In genomic region chr9:81589819-81590218, GRCh38 we compare ENCODE assay signal across 22 cellular contexts.
"Had no signal": no experiment of that assay in that cellular context is flagged by ENCODE, and none has a peak within 500 bp of the region (broad histone marks: within the 10 kb centered on the region; RNA-seq: fewer than 3 reads in every experiment).

No MANE protein-coding gene starts in this region.

- H3K9me3 ChIP-seq: esophagus squamous epithelium, suprapubic skin, upper lobe of left lung had no signal

- H3K27me3 Mint-ChIP-seq: activated B cell treated with CpG ODN at 0.5 μM for 24 hours; activated CD4-positive, alpha-beta memory T cell treated with anti-CD3 and anti-CD28 coated beads for 36 hours; natural killer cell treated with Interleukin-12 subunit alpha and Interleukin-12 subunit beta and Interleukin-15 and Interleukin-18, amount 100 ng/mL, for 72 hours had no signal

- DNase-seq: activated B cell treated with CpG ODN at 0.5 μM for 24 hours; activated CD4-positive, alpha-beta memory T cell treated with anti-CD3 and anti-CD28 coated beads for 36 hours; activated CD4-positive, alpha-beta T cell treated with anti-CD3 and anti-CD28 coated beads for 4 hours; activated effector memory CD4-positive, alpha-beta T cell treated with Interleukin-2 at 50 U/mL for 16 hours; activated naive CD4-positive, alpha-beta T cell treated with anti-CD3 and anti-CD28 coated beads, Interleukin-2, amount 50 U/mL, for 16 hours; activated T-cell treated with anti-CD3 and anti-CD28 coated beads, Interleukin-2, amount 50 U/mL, for 4 hours; cerebellar nuclear complex; effector CD4-positive, alpha-beta T cell; esophagus squamous epithelium; hippocampal formation; islet precursor cell; nucleus accumbens; stimulated activated naive CD4-positive, alpha-beta T cell treated with Interleukin-2 at 50 U/mL for 16 hours; T-cell; upper lobe of left lung had no signal

- H3K4me1 Mint-ChIP-seq: mesothelial cell of epicardium, T-cell had no signal

- H3K27ac ChIP-seq: suprapubic skin, upper lobe of left lung had no signal

- H3K27me3 ChIP-seq: esophagus squamous epithelium, suprapubic skin, upper lobe of left lung had no signal

- FAIRE-seq: astrocyte, bronchial epithelial cell, endothelial cell of umbilical vein had no signal

- H3K27ac Mint-ChIP-seq: activated B cell treated with CpG ODN at 0.5 μM for 24 hours; activated CD4-positive, alpha-beta memory T cell treated with anti-CD3 and anti-CD28 coated beads for 36 hours; mesothelial cell of epicardium; natural killer cell treated with Interleukin-12 subunit alpha and Interleukin-12 subunit beta and Interleukin-15 and Interleukin-18, amount 100 ng/mL, for 72 hours; T-cell had no signal

- ATAC-seq: natural killer cell treated with Interleukin-12 subunit alpha and Interleukin-12 subunit beta and Interleukin-15 and Interleukin-18, amount 100 ng/mL, for 72 hours; T-cell had no signal

- H3K9me3 Mint-ChIP-seq: activated CD4-positive, alpha-beta memory T cell treated with anti-CD3 and anti-CD28 coated beads for 36 hours; natural killer cell treated with Interleukin-12 subunit alpha and Interleukin-12 subunit beta and Interleukin-15 and Interleukin-18, amount 100 ng/mL, for 72 hours; T-cell had no signal

- H3K4me3 Mint-ChIP-seq: activated B cell treated with CpG ODN at 0.5 μM for 24 hours; activated CD4-positive, alpha-beta memory T cell treated with anti-CD3 and anti-CD28 coated beads for 36 hours; activated T-cell treated with anti-CD3 and anti-CD28 coated beads, Interleukin-2, amount 50 U/mL, for 4 hours; mesothelial cell of epicardium; natural killer cell treated with Interleukin-12 subunit alpha and Interleukin-12 subunit beta and Interleukin-15 and Interleukin-18, amount 100 ng/mL, for 72 hours; T-cell had no signal

- H3K36me3 Mint-ChIP-seq: activated CD4-positive, alpha-beta memory T cell treated with anti-CD3 and anti-CD28 coated beads for 36 hours; T-cell had no signal

- H3K4me3 ChIP-seq: esophagus squamous epithelium, lung, suprapubic skin, upper lobe of left lung had no signal
